ENCODE assay signal across 21 cellular contexts in the genomic region with DNA sequence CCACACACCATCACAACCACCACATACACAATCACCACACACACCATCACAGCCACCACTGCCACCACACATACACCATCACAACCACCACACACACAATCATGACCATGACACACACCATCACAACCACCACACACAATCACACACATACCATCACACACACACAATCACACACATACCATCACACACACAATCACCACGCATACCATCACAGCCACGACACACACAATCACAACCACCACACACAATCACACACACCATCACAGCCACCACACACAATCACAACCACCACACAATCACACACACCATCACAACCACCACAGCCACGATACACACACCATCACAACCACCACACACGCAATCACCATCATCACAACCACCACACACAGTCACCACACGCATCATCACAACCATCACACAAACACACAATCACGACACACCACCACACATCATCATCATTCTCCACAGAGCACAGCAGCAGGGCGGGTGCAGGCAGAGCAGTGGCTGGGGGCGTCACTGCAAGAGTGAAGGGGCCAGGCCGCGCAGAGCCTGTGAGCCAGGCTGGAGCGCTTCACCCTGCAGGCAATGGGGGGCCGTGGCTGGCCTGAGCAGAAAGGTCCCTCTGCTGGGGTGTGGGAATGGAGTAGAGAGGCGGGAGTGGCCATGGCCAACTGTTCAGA. TPM values are rescaled to one million over a fixed set of nuclear protein-coding genes. Genes with fewer than 3 reads are reported as not detected.
DNase-seq lines count a peak whose midpoint lies in the region; ATAC-seq, FAIRE-seq and TF ChIP-seq lines count a peak whose summit lies in the region.
"Had no signal": no experiment of that assay in that cellular context is flagged by ENCODE, and none has a peak within 500 bp of the region (broad histone marks: within the 10 kb centered on the region; RNA-seq: fewer than 3 reads in every experiment).

No MANE protein-coding gene starts in this region.

- peak overlapping the region; percentile 69 for H4K91ac ChIP-seq in IMR-90 (ENCODE audit: insufficient read depth, low read depth, low read length)

- H3K9me3 ChIP-seq in IMR-90 (ENCODE audit: control insufficient read depth, insufficient read depth, low read length) (no peaks in the 10 kb centered on the region), spleen (no peaks in the 10 kb centered on the region)
- H3K9me3 ChIP-seq: Peyer's patch, SJCRH30 had no signal

- H3K36me3 ChIP-seq in IMR-90 (ENCODE audit: control insufficient read depth, insufficient read depth, low read length) (no peaks in the 10 kb centered on the region), bronchial epithelial cell (ENCODE audit: control insufficient read depth, insufficient read depth, low read length) (no peaks in the 10 kb centered on the region), spleen (no peaks in the 10 kb centered on the region)
- H3K36me3 ChIP-seq: Peyer's patch, SJCRH30 had no signal

- H2BK5ac ChIP-seq in IMR-90 (ENCODE audit: low read depth, low read length, poor library complexity, severe bottlenecking): peak overlapping the region; percentile 86

- peaks cover 0 to 6% of the 10 kb centered on the region in 2 experiments; a peak in 1 of 4 replicates for H3K79me1 ChIP-seq in IMR-90 (ENCODE audit: low read depth in 1 of 2, low read length in 2 of 2)

- peak overlapping the region; percentile 79 for H2AK9ac ChIP-seq in IMR-90 (replicated peaks; ENCODE audit: low read depth, low read length, poor library complexity)

- TF ChIP-seq CTCF in IMR-90 (conservative IDR thresholded peaks at IDR 0.05; ENCODE audit: low read depth, low read length) (no peak), bronchial epithelial cell (IDR thresholded peaks at IDR 0.05; ENCODE audit: insufficient read depth, low read length, severe bottlenecking) (no peak), spleen (IDR thresholded peaks at IDR 0.05 in 8 of 11, conservative IDR thresholded peaks at IDR 0.05 in 3 of 11) (no peak)

- H3K23ac ChIP-seq in IMR-90 (ENCODE audit: low read depth, low read length): peak overlapping the region; percentile 71

- no TSS peak for BruUV-seq in IMR-90 (replicated peaks; lab: Mats Ljungman, UMichigan)

- ATAC-seq in IMR-90 (ENCODE audit: low read depth) (no peak), HG03439 (IDR thresholded peaks at IDR 0.05; ENCODE audit: unreplicated experiment) (no peak)

- no peak for TF ChIP-seq POLR2A in GM12892 (IDR thresholded peaks at IDR 0.05; ENCODE audit: low read depth, low read length)
- TF ChIP-seq POLR2A in IMR-90 (IDR thresholded peaks at IDR 0.05; ENCODE audit: low read depth, low read length): no peak
- no peak for TF ChIP-seq POLR2A in spleen (IDR thresholded peaks at IDR 0.05)

- intact Hi-C loops in IMR-90 (cut with micrococcal nuclease) (no loop called here), spleen (cut with DNase I; ENCODE audit: low total_unique reads) (no loop called here)

- FAIRE-seq in GM12892 (lab: Jason Lieb, UNC): peak; percentile 88
- FAIRE-seq in bronchial epithelial cell (lab: Jason Lieb, UNC): peak; percentile 70

- H3K27me3 ChIP-seq in IMR-90 (ENCODE audit: control insufficient read depth, insufficient read depth, low read length) (no peaks in the 10 kb centered on the region; the same call in 1 of the 2 replicates), bronchial epithelial cell (ENCODE audit: control insufficient read depth, insufficient read depth, low read length) (peaks cover 4% of the 10 kb centered on the region), spleen (replicated peaks in 1 of 7) (peaks cover 0 to 21% (median 0%) of the 10 kb centered on the region in 7 donors)
- H3K27me3 ChIP-seq: Peyer's patch had no signal

- dilution Hi-C loops in IMR-90 (cut with HindIII; ENCODE audit: low sequenced_read_pairs, unreplicated experiment): no loop called here

- CTCF ChIA-PET in IMR-90 (lab: Yijun Ruan, JAX): no interaction called here

- in situ Hi-C loops in IMR-90 (cut with MboI; ENCODE audit: low sequenced_read_pairs): loop anchor here (10.0 kb wide), 1 partner anchor 365 kb away; no protein-coding TSS in a partner anchor

- DNase-seq in GM12892 (ENCODE audit: insufficient read length) (no peak), IMR-90 (no peak), bronchial epithelial cell (ENCODE audit: low read depth) (no peak), spleen (peak; percentile 66), medulla oblongata (ENCODE audit: extremely low spot score) (no peak)
- no peak for DNase-seq in activated naive CD4-positive, alpha-beta T cell (lab: John Stamatoyannopoulos, UW)
- DNase-seq: CD4-positive, CD25-positive, alpha-beta regulatory T cell; DMS79 treated with DMSO at 0.1 percent for 48 hours; Kasumi-1; NCI-H1694; NCI-H2081; NCI-H2171; NCI-H345; NCI-H774; Peyer's patch had no signal

- H2AK5ac ChIP-seq in IMR-90 (ENCODE audit: low read depth, low read length): peak overlapping the region; percentile 99

- peaks cover 9% of the 10 kb centered on the region for H3K4me1 ChIP-seq in IMR-90 (ENCODE audit: control insufficient read depth, insufficient read depth, low read length)
- H3K4me1 ChIP-seq in spleen: peaks cover 0 to 19% (median 11%) of the 10 kb centered on the region in 6 donors
- H3K4me1 ChIP-seq: SJCRH30 had no signal

- no peak overlapping the region for H3K18ac ChIP-seq in IMR-90 (ENCODE audit: low read depth, low read length)

- H2AFZ ChIP-seq in IMR-90 (replicated peaks; ENCODE audit: low read length, poor library complexity): peak overlapping the region; percentile 56

- H3K4me3 ChIP-seq in IMR-90 (ENCODE audit: insufficient read depth, low read depth, low read length) (no peak overlapping the region), bronchial epithelial cell (ENCODE audit: low read depth, low read length) (no peak overlapping the region), spleen (no peak overlapping the region)

- peak overlapping the region; percentile 72 for H3K4ac ChIP-seq in IMR-90 (ENCODE audit: low read depth, low read length)

- peak overlapping the region; percentile 63 for H2BK20ac ChIP-seq in IMR-90 (ENCODE audit: low read depth, low read length)

- no peak for TF ChIP-seq RAD21 in IMR-90 (IDR thresholded peaks at IDR 0.05; ENCODE audit: low read length)

- H3K9me1 ChIP-seq in IMR-90 (ENCODE audit: insufficient read depth, low read length): peaks cover 33% of the 10 kb centered on the region

- H3K27ac ChIP-seq in IMR-90 (ENCODE audit: insufficient read depth, low read length) (no peak overlapping the region), spleen (no peak overlapping the region)
- H3K27ac ChIP-seq: Peyer's patch, SJCRH30 had no signal

- peak overlapping the region in 1 of 2 experiments; percentile 34; a peak in 2 of 4 replicates for H4K8ac ChIP-seq in IMR-90 (ENCODE audit: low read depth in 2 of 2, low read length in 2 of 2)

- POLR2A ChIA-PET in IMR-90 (lab: Charles Lee; ENCODE audit: unreplicated experiment): no interaction called here

- H3K56ac ChIP-seq in IMR-90 (ENCODE audit: extremely low read depth, insufficient read depth, low read length): no peak overlapping the region

- no peak overlapping the region for H3K9ac ChIP-seq in IMR-90 (ENCODE audit: low read depth, low read length)

- H3K14ac ChIP-seq in IMR-90 (replicated peaks; ENCODE audit: low read depth, low read length): peak overlapping the region; percentile 72

- H2BK120ac ChIP-seq in IMR-90 (ENCODE audit: low read depth, low read length): peak overlapping the region; percentile 71

- WGBS in IMR-90 (ENCODE audit: extremely low coverage in 2 of 2, insufficient read length in 1 of 2), 2 experiments: 100% methylated on average over 9 of the region's 13 CpGs; no CpG with 5 or more reads in 1 of the 2 experiments
- WGBS in spleen, 5 donors: 93 to 96% (median 95%) methylated on average over 7 to 13 of the region's 13 CpGs

- no peak overlapping the region for H4K5ac ChIP-seq in IMR-90 (ENCODE audit: low read depth, low read length)

- H4K20me1 ChIP-seq in IMR-90 (ENCODE audit: insufficient read depth, low read length): no peaks in the 10 kb centered on the region

- no peak overlapping the region for H3K4me2 ChIP-seq in IMR-90 (ENCODE audit: low read depth, low read length)

- H2BK15ac ChIP-seq in IMR-90 (ENCODE audit: low read depth, low read length): peak overlapping the region; percentile 92; the same call in 2 of the 3 replicates

TF ChIP-seq in IMR-90, 13 proteins besides CTCF, POLR2A, EP300 and RAD21 (continues in another document):
- TF ChIP-seq BHLHE40 (IDR thresholded peaks at IDR 0.05; ENCODE audit: low read depth, low read length) (no peak), CHD1 (IDR thresholded peaks at IDR 0.05; ENCODE audit: low read depth, low read length) (no peak), RCOR1 (IDR thresholded peaks at IDR 0.05; ENCODE audit: insufficient replicate concordance, low read length) (no peak), FOS (IDR thresholded peaks at IDR 0.05; ENCODE audit: low read depth, low read length) (no peak), SMC3 (IDR thresholded peaks at IDR 0.05; ENCODE audit: low read depth, low read length) (no peak), MAFK (IDR thresholded peaks at IDR 0.05; ENCODE audit: low read depth, low read length) (no peak), CEBPB (IDR thresholded peaks at IDR 0.05; ENCODE audit: low read depth, low read length) (no peak), RFX5 (IDR thresholded peaks at IDR 0.05; ENCODE audit: low read depth, low read length) (no peak), MXI1 (IDR thresholded peaks at IDR 0.05; ENCODE audit: borderline replicate concordance, low read depth, low read length) (no peak), MAZ (IDR thresholded peaks at IDR 0.05; ENCODE audit: borderline replicate concordance, low read depth, low read length) (no peak)
- TF ChIP-seq, protein P1, sequence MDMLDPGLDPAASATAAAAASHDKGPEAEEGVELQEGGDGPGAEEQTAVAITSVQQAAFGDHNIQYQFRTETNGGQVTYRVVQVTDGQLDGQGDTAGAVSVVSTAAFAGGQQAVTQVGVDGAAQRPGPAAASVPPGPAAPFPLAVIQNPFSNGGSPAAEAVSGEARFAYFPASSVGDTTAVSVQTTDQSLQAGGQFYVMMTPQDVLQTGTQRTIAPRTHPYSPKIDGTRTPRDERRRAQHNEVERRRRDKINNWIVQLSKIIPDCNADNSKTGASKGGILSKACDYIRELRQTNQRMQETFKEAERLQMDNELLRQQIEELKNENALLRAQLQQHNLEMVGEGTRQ (IDR thresholded peaks at IDR 0.05; ENCODE audit: low read depth, low read length): no peak

RNA-seq across cellular contexts. Expression of a gene that starts 32.6 kb away (rescaled TPM):
- not detected for polyA plus RNA-seq in GM12892 (2012; ENCODE audit: missing spikeins)
- total RNA-seq in IMR-90 (2012; rRNA removed) (not detected in 2 replicates), bronchial epithelial cell (not detected in 2 replicates), spleen (1 to 10 TPM in 2 of 7 donors, under 1 TPM in 5; 0.23 to 1.6 (median 0.85) TPM)
- polyA plus RNA-seq in IMR-90 (2012; rRNA removed) (not detected in 2 replicates), spleen (not detected)
- polyA plus RNA-seq in IMR-90 (2012; cell fraction: cytosol; rRNA removed): not detected in 2 replicates
- not detected in 2 replicates for polyA plus RNA-seq in IMR-90 (2012; cell fraction: nucleus; rRNA removed; ENCODE audit: low replicate concordance)
- total RNA-seq: A673, H7, MCF 10A, Peyer's patch, SJCRH30 had no signal
- polyA plus RNA-seq: BJ; CD4-positive, CD25-positive, alpha-beta regulatory T cell had no signal
